Comparison of ENCODE assay signal across 2 cellular contexts in genomic region chr11:47235163-47235562, GRCh38.
TF ChIP-seq lines count a peak whose summit lies in the region.

No MANE protein-coding gene starts in this region.

TF ChIP-seq in IMR-90, 13 proteins besides CTCF, POLR2A, EP300 and RAD21:
- TF ChIP-seq, protein P1, sequence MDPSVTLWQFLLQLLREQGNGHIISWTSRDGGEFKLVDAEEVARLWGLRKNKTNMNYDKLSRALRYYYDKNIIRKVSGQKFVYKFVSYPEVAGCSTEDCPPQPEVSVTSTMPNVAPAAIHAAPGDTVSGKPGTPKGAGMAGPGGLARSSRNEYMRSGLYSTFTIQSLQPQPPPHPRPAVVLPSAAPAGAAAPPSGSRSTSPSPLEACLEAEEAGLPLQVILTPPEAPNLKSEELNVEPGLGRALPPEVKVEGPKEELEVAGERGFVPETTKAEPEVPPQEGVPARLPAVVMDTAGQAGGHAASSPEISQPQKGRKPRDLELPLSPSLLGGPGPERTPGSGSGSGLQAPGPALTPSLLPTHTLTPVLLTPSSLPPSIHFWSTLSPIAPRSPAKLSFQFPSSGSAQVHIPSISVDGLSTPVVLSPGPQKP (IDR thresholded peaks at IDR 0.05; ENCODE audit: borderline replicate concordance, low read depth, low read length) = no peak
- TF ChIP-seq BHLHE40 (IDR thresholded peaks at IDR 0.05; ENCODE audit: low read depth, low read length) = no peak
- TF ChIP-seq MAZ (IDR thresholded peaks at IDR 0.05; ENCODE audit: borderline replicate concordance, low read depth, low read length) = no peak
- TF ChIP-seq RCOR1 (IDR thresholded peaks at IDR 0.05; ENCODE audit: insufficient replicate concordance, low read length) = no peak
- TF ChIP-seq NFE2L2 (IDR thresholded peaks at IDR 0.05; ENCODE audit: low read depth, low read length) = no peak
- no peak for TF ChIP-seq RFX5 (IDR thresholded peaks at IDR 0.05; ENCODE audit: low read depth, low read length)

TF ChIP-seq in K562, 482 proteins besides CTCF, POLR2A, EP300 and RAD21:
- TF ChIP-seq ZNF561 (CRISPR knock-in tag; conservative IDR thresholded peaks at IDR 0.05) (no peak), RBM22 (IDR thresholded peaks at IDR 0.05; ENCODE audit: low read depth, low read length, poor library complexity, severe bottlenecking) (no peak), CXXC5 (CRISPR knock-in tag; IDR thresholded peaks at IDR 0.05) (no peak), SMC3 (conservative IDR thresholded peaks at IDR 0.05; ENCODE audit: insufficient read depth, low read depth, low read length) (no peak), ZNF212 (CRISPR knock-in tag; IDR thresholded peaks at IDR 0.05) (no peak), POLR2G (IDR thresholded peaks at IDR 0.05; ENCODE audit: low read depth, low read length) (peak; percentile 66)
- TF ChIP-seq, protein P2, sequence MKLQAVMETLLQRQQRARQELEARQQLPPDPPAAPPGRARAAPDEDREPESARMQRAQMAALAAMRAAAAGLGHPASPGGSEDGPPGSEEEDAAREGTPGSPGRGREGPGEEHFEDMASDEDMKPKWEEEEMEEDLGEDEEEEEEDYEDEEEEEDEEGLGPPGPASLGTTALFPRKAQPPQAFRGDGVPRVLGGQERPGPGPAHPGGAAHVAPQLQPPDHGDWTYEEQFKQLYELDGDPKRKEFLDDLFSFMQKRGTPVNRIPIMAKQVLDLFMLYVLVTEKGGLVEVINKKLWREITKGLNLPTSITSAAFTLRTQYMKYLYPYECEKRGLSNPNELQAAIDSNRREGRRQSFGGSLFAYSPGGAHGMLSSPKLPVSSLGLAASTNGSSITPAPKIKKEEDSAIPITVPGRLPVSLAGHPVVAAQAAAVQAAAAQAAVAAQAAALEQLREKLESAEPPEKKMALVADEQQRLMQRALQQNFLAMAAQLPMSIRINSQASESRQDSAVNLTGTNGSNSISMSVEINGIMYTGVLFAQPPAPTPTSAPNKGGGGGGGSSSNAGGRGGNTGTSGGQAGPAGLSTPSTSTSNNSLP (IDR thresholded peaks at IDR 0.05; ENCODE audit: borderline replicate concordance, low read depth, low read length) = no peak
TF ChIP-seq in K562: peak in this region for 1.
